1 cellular context compared by ENCODE assay signal in genomic region chr14:74945261-74945851, GRCh38.
A peak's percentile ranks its signal among the peaks of the same experiment; 100 is the strongest.
TF ChIP-seq lines count a peak whose summit lies in the region.

No MANE protein-coding gene starts in this region.

TF ChIP-seq in HepG2, 621 proteins besides CTCF, POLR2A, EP300 and RAD21 (continued from another document and continues in another):
- no peak for TF ChIP-seq ZBTB40 (IDR thresholded peaks at IDR 0.05)
- no peak for TF ChIP-seq ZBTB40 (CRISPR knock-in tag; IDR thresholded peaks at IDR 0.05)
- TF ChIP-seq RCOR2 (CRISPR knock-in tag; IDR thresholded peaks at IDR 0.05), result no peak
- TF ChIP-seq BHLHE40 (IDR thresholded peaks at IDR 0.05; ENCODE audit: low read length), result peak; percentile 57
- TF ChIP-seq CCDC6 (CRISPR knock-in tag; IDR thresholded peaks at IDR 0.05), result no peak
- peak; percentile 29; the same call in 1 of the 2 replicates for TF ChIP-seq SMC3 (IDR thresholded peaks at IDR 0.05; ENCODE audit: low read length)
- no peak for TF ChIP-seq ZNF546 (CRISPR knock-in tag; conservative IDR thresholded peaks at IDR 0.05)
- no peak for TF ChIP-seq SATB2 (CRISPR knock-in tag; IDR thresholded peaks at IDR 0.05)
- no peak for TF ChIP-seq SNAPC4 (CRISPR knock-in tag; IDR thresholded peaks at IDR 0.05)
- no peak for TF ChIP-seq ZZZ3 (CRISPR knock-in tag; IDR thresholded peaks at IDR 0.05; ENCODE audit: borderline replicate concordance)
- 0 out of 2 replicates have a peak, but pooled peaks have one; percentile 24 for TF ChIP-seq UBTF (CRISPR knock-in tag; IDR thresholded peaks at IDR 0.05)
- TF ChIP-seq TFDP1 (CRISPR knock-in tag; IDR thresholded peaks at IDR 0.05; ENCODE audit: borderline replicate concordance), result no peak
- TF ChIP-seq ZBTB7B (CRISPR knock-in tag; IDR thresholded peaks at IDR 0.05), result peak; percentile 65; the same call in 1 of the 2 replicates
- peak; percentile 70; the same call in 1 of the 2 replicates for TF ChIP-seq SAP130 (CRISPR knock-in tag; IDR thresholded peaks at IDR 0.05; ENCODE audit: low read depth)
- TF ChIP-seq ELF3 (CRISPR knock-in tag; IDR thresholded peaks at IDR 0.05), result peak; percentile 54; the same call in 1 of the 2 replicates
- 0 out of 2 replicates have a peak, but pooled peaks have one; percentile 41 for TF ChIP-seq MEIS2 (CRISPR knock-in tag; IDR thresholded peaks at IDR 0.05)
- TF ChIP-seq RARG (CRISPR knock-in tag; IDR thresholded peaks at IDR 0.05; ENCODE audit: low read depth), result no peak
- TF ChIP-seq ZSCAN20 (CRISPR knock-in tag; IDR thresholded peaks at IDR 0.05; ENCODE audit: borderline replicate concordance), result peak; percentile 58; the same call in 1 of the 2 replicates
- TF ChIP-seq TCF7L2 (IDR thresholded peaks at IDR 0.05; ENCODE audit: low read depth, low read length), result no peak
- no peak for TF ChIP-seq ZMYM3 (CRISPR knock-in tag; IDR thresholded peaks at IDR 0.05)
- 0 out of 2 replicates have a peak, but pooled peaks have one; percentile 30 for TF ChIP-seq ZBTB38 (CRISPR knock-in tag; IDR thresholded peaks at IDR 0.05)
- no peak for TF ChIP-seq ZNF547 (CRISPR knock-in tag; IDR thresholded peaks at IDR 0.05)
- TF ChIP-seq ZNF282 (IDR thresholded peaks at IDR 0.05; ENCODE audit: partially characterized antibody), result no peak
- no peak for TF ChIP-seq KLF11 (CRISPR knock-in tag; IDR thresholded peaks at IDR 0.05)
- no peak for TF ChIP-seq AGO1 (IDR thresholded peaks at IDR 0.05; ENCODE audit: low read depth, low read length, poor library complexity, severe bottlenecking)
- TF ChIP-seq CBX2 (IDR thresholded peaks at IDR 0.05; ENCODE audit: low read depth, low read length), result no peak
- TF ChIP-seq CBX2 (CRISPR knock-in tag; IDR thresholded peaks at IDR 0.05; ENCODE audit: low read depth), result no peak
- TF ChIP-seq ZNF230 (CRISPR knock-in tag; IDR thresholded peaks at IDR 0.05), result peak; percentile 60; the same call in 1 of the 2 replicates
- TF ChIP-seq CBFB (CRISPR knock-in tag; IDR thresholded peaks at IDR 0.05), result no peak
- no peak for TF ChIP-seq YEATS2 (CRISPR knock-in tag; IDR thresholded peaks at IDR 0.05; ENCODE audit: borderline replicate concordance)
- no peak for TF ChIP-seq SMARCE1 (IDR thresholded peaks at IDR 0.05; ENCODE audit: borderline replicate concordance)
- 0 out of 2 replicates have a peak, but pooled peaks have one; percentile 5 for TF ChIP-seq ZNF770 (CRISPR knock-in tag; IDR thresholded peaks at IDR 0.05)
- TF ChIP-seq ZNF749 (CRISPR knock-in tag; IDR thresholded peaks at IDR 0.05; ENCODE audit: borderline replicate concordance), result no peak
- TF ChIP-seq TRIM24 (CRISPR knock-in tag; IDR thresholded peaks at IDR 0.05), result no peak
- peak; percentile 75; the same call in 1 of the 2 replicates for TF ChIP-seq ZNF83 (CRISPR knock-in tag; IDR thresholded peaks at IDR 0.05; ENCODE audit: borderline replicate concordance)
- TF ChIP-seq ZNF317 (CRISPR knock-in tag; IDR thresholded peaks at IDR 0.05), result no peak
- no peak for TF ChIP-seq PITX1 (CRISPR knock-in tag; IDR thresholded peaks at IDR 0.05)
- TF ChIP-seq ZNF343 (CRISPR knock-in tag; IDR thresholded peaks at IDR 0.05), result no peak
- TF ChIP-seq ZNF790 (CRISPR knock-in tag; IDR thresholded peaks at IDR 0.05; ENCODE audit: borderline replicate concordance), result no peak
- no peak for TF ChIP-seq BATF2 (CRISPR knock-in tag; IDR thresholded peaks at IDR 0.05)
- no peak for TF ChIP-seq PPARG (CRISPR knock-in tag; conservative IDR thresholded peaks at IDR 0.05)
- TF ChIP-seq CHD4 (IDR thresholded peaks at IDR 0.05; ENCODE audit: borderline replicate concordance, low read length), result 0 out of 2 replicates have a peak, but pooled peaks have one; percentile 42
- TF ChIP-seq IRF9 (CRISPR knock-in tag; IDR thresholded peaks at IDR 0.05; ENCODE audit: borderline replicate concordance), result no peak
- TF ChIP-seq SMAD1 (CRISPR knock-in tag; IDR thresholded peaks at IDR 0.05; ENCODE audit: borderline replicate concordance, low read depth), result no peak
